36 cellular contexts compared by ENCODE assay signal in genomic region chr7:24738577-24738976, GRCh38.
"Had no signal": no experiment of that assay in that cellular context is flagged by ENCODE, and none has a peak within 500 bp of the region (broad histone marks: within the 10 kb centered on the region; RNA-seq: fewer than 3 reads in every experiment).

No MANE protein-coding gene starts in this region.

- H3K9me3 ChIP-seq: ascending aorta had no signal

- H3K27ac Mint-ChIP-seq: activated B cell treated with CpG ODN at 0.5 μM for 24 hours; activated CD4-positive, alpha-beta memory T cell treated with anti-CD3 and anti-CD28 coated beads for 36 hours; activated CD4-positive, alpha-beta T cell treated with anti-CD3 and anti-CD28 coated beads, Interleukin-2, amount 10 ng/mL, durations not matched to agents 24 days and 14 days; activated CD8-positive, alpha-beta T cell treated with anti-CD3 and anti-CD28 coated beads for 36 hours; activated naive CD4-positive, alpha-beta T cell treated with anti-CD3 and anti-CD28 coated beads for 36 hours; activated naive CD4-positive, alpha-beta T cell treated with anti-CD3 and anti-CD28 coated beads, Interleukin-2, amount 50 U/mL, for 72 hours; activated naive CD8-positive, alpha-beta T cell treated with anti-CD3 and anti-CD28 coated beads for 36 hours; activated T-cell treated with anti-CD3 and anti-CD28 coated beads, Interleukin-2, amount 50 U/mL, for 72 hours; activated T-helper 1 cell treated with anti-CD3 and anti-CD28 coated beads, Interleukin-12 subunit alpha, Interleukin-12 subunit beta, Interleukin-2, Interleukin-4 antibody, amounts not matched to agents 30 ng/mL and 10 ng/mL and 1 ng/mL, durations not matched to agents 14 hours and 24 hours and 36 hours; activated T-helper 17 cell treated with anti-CD3 and anti-CD28 coated beads, Interleukin-2, amount 50 U/mL, for 72 hours; T-helper 17 cell; T-helper 2 cell treated with Interferon-gamma antibody and Interleukin-4, amounts not matched to agents 5 μg/mL and 100 μg/mL, for 36 hours had no signal

- H3K27me3 Mint-ChIP-seq: activated B cell treated with CpG ODN at 0.5 μM for 24 hours; activated T-helper 17 cell treated with anti-CD3 and anti-CD28 coated beads, Interleukin-2, amount 50 U/mL, for 72 hours; brain had no signal

- H3K4me3 ChIP-seq: ascending aorta, cardiac muscle cell had no signal

- DNase-seq: activated B cell treated with CpG ODN at 0.5 μM for 24 hours; activated CD4-positive, alpha-beta memory T cell treated with anti-CD3 and anti-CD28 coated beads for 36 hours; activated CD4-positive, alpha-beta T cell treated with anti-CD3 and anti-CD28 coated beads for 4 hours; activated CD4-positive, alpha-beta T cell treated with anti-CD3 and anti-CD28 coated beads, Interleukin-2, amount 10 ng/mL, durations not matched to agents 24 days and 14 days; activated CD4-positive, alpha-beta T cell treated with anti-CD3 and anti-CD28 coated beads, Interleukin-2, amount 50 U/mL, for 1 hour; activated CD4-positive, alpha-beta T cell treated with anti-CD3 and anti-CD28 coated beads, Interleukin-2, amount 50 U/mL, for 4 hours; activated CD4-positive, CD25-positive, alpha-beta regulatory T cell treated with anti-CD3 and anti-CD28 coated beads, Interleukin-2, amount 50 U/mL, for 72 hours; activated CD8-positive, alpha-beta memory T cell treated with anti-CD3 and anti-CD28 coated beads, Interleukin-2, amount 50 U/mL, for 4 hours; activated CD8-positive, alpha-beta T cell treated with anti-CD3 and anti-CD28 coated beads for 36 hours; activated effector memory CD4-positive, alpha-beta T cell treated with anti-CD3 and anti-CD28 coated beads, Interleukin-2, amount 50 U/mL, for 16 hours; activated gamma-delta T cell treated with Interleukin-2 at 50 U/mL for 16 hours; activated naive CD4-positive, alpha-beta T cell; activated naive CD4-positive, alpha-beta T cell treated with anti-CD3 and anti-CD28 coated beads for 36 hours; activated naive CD4-positive, alpha-beta T cell treated with anti-CD3 and anti-CD28 coated beads, Interleukin-2, amount 50 U/mL, for 16 hours; activated naive CD8-positive, alpha-beta T cell treated with anti-CD3 and anti-CD28 coated beads for 36 hours; activated T-cell treated with anti-CD3 and anti-CD28 coated beads for 4 hours; activated T-cell treated with anti-CD3 and anti-CD28 coated beads, Interleukin-2, amount 50 U/mL, for 1 hour; activated T-cell treated with anti-CD3 and anti-CD28 coated beads, Interleukin-2, amount 50 U/mL, for 4 hours; activated T-cell treated with anti-CD3 and anti-CD28 coated beads, Interleukin-2, amount 50 U/mL, for 72 hours; amygdala; anterior cingulate cortex; caudate nucleus; cerebellar nuclear complex; T-helper 17 cell; T-helper 9 cell had no signal

- H3K9me3 Mint-ChIP-seq: central memory CD8-positive, alpha-beta T cell had no signal

- H3K4me1 Mint-ChIP-seq: activated B cell treated with CpG ODN at 0.5 μM for 24 hours; activated CD4-positive, alpha-beta T cell treated with anti-CD3 and anti-CD28 coated beads, Interleukin-2, amount 10 ng/mL, durations not matched to agents 24 days and 14 days; activated naive CD8-positive, alpha-beta T cell treated with anti-CD3 and anti-CD28 coated beads for 36 hours; activated T-helper 17 cell treated with anti-CD3 and anti-CD28 coated beads, Interleukin-2, amount 50 U/mL, for 72 hours; central memory CD8-positive, alpha-beta T cell; T-helper 17 cell had no signal

- H3K36me3 Mint-ChIP-seq: activated naive CD8-positive, alpha-beta T cell treated with anti-CD3 and anti-CD28 coated beads for 36 hours had no signal

- H3K27ac ChIP-seq: ascending aorta, cardiac muscle cell, VCaP had no signal

- H3K27me3 ChIP-seq: ascending aorta, cardiac muscle cell had no signal

- FAIRE-seq: bronchial epithelial cell, TTC549 had no signal

- ATAC-seq: activated CD8-positive, alpha-beta T cell treated with anti-CD3 and anti-CD28 coated beads for 36 hours; activated naive CD4-positive, alpha-beta T cell treated with anti-CD3 and anti-CD28 coated beads, Interleukin-2, amount 50 U/mL, for 72 hours; activated T-cell treated with anti-CD3 and anti-CD28 coated beads, Interleukin-2, amount 50 U/mL, for 4 hours; activated T-cell treated with anti-CD3 and anti-CD28 coated beads, Interleukin-2, amount 50 U/mL, for 72 hours; activated T-helper 17 cell treated with anti-CD3 and anti-CD28 coated beads, Interleukin-2, amount 50 U/mL, for 72 hours; T-helper 17 cell had no signal

- H3K4me3 Mint-ChIP-seq: activated B cell treated with CpG ODN at 0.5 μM for 24 hours; activated CD4-positive, alpha-beta memory T cell treated with anti-CD3 and anti-CD28 coated beads for 36 hours; activated CD4-positive, alpha-beta T cell treated with anti-CD3 and anti-CD28 coated beads, Interleukin-2, amount 10 ng/mL, durations not matched to agents 24 days and 14 days; activated CD8-positive, alpha-beta T cell treated with anti-CD3 and anti-CD28 coated beads for 36 hours; activated naive CD4-positive, alpha-beta T cell treated with anti-CD3 and anti-CD28 coated beads for 36 hours; activated naive CD8-positive, alpha-beta T cell treated with anti-CD3 and anti-CD28 coated beads for 36 hours; activated T-cell treated with anti-CD3 and anti-CD28 coated beads, Interleukin-2, amount 50 U/mL, for 4 hours; activated T-cell treated with anti-CD3 and anti-CD28 coated beads, Interleukin-2, amount 50 U/mL, for 72 hours; activated T-helper 1 cell treated with anti-CD3 and anti-CD28 coated beads, Interleukin-12 subunit alpha, Interleukin-12 subunit beta, Interleukin-2, Interleukin-4 antibody, amounts not matched to agents 30 ng/mL and 10 ng/mL and 1 ng/mL, durations not matched to agents 14 hours and 24 hours and 36 hours; activated T-helper 17 cell treated with anti-CD3 and anti-CD28 coated beads, Interleukin-2, amount 50 U/mL, for 72 hours; brain; central memory CD8-positive, alpha-beta T cell; T-helper 17 cell; T-helper 2 cell treated with Interferon-gamma antibody and Interleukin-4, amounts not matched to agents 5 μg/mL and 100 μg/mL, for 36 hours had no signal

- H3K36me3 ChIP-seq: ascending aorta, cardiac muscle cell had no signal
